8 cellular contexts compared by ENCODE assay signal in the genomic region with DNA sequence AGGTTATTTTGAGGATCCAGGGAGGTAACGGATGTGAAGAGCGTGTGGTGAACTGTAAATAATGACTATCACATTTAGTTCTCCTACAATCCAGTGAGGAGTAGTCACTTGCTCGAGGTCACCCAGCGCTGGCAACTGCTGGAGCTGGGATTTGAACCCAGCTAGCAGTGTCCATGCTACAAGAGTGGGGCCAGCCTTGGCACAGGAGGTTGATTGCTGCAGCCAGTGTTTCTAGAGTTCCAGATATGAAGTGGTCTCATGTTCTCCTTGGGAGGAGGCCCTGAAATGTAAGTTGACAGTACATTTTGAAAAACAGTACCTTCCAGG. TPM values are rescaled to one million over a fixed set of nuclear protein-coding genes. Genes with fewer than 3 reads are reported as not detected.
DNase-seq lines count a peak whose midpoint lies in the region; ATAC-seq and TF ChIP-seq lines count a peak whose summit lies in the region.

No MANE protein-coding gene starts in this region.

- TF ChIP-seq CTCF in 22Rv1 (IDR thresholded peaks at IDR 0.05) (no peak; the same call in 1 of the 2 replicates), PC-3 (conservative IDR thresholded peaks at IDR 0.05; ENCODE audit: low read depth, low read length) (peak; percentile 29; the same call in 1 of the 2 replicates), dorsolateral prefrontal cortex (IDR thresholded peaks at IDR 0.05 in 54 of 56, conservative IDR thresholded peaks at IDR 0.05 in 2 of 56; ENCODE audit: low read depth in 1 of 56, partially characterized antibody in 56 of 56) (no peak)

- TF ChIP-seq POLR2A in GM18505 (IDR thresholded peaks at IDR 0.05; ENCODE audit: borderline replicate concordance, extremely low read depth, insufficient read depth, insufficient read length): no peak

- H3K9me2 ChIP-seq in PC-3 (replicated peaks; ENCODE audit: low read length): no peaks in the 10 kb centered on the region

- H2AFZ ChIP-seq in PC-3 (ENCODE audit: low read length): peak overlapping the region; percentile 89; the same call in 1 of the 2 replicates

- in situ Hi-C loops in G401 (cut with HindIII; ENCODE audit: low sequenced_read_pairs): no loop called here

- DNase-seq in G401 (ENCODE audit: low spot score) (peak; percentile 54), PC-3 (peak; percentile 62), dorsolateral prefrontal cortex (peak in 1 of 10 donors; percentile 45), NCI-H187 (lab: John Stamatoyannopoulos, UW) (no peak), NCI-H1048 (lab: John Stamatoyannopoulos, UW) (no peak)

- peak; percentile 21 for ATAC-seq in PC-3
- no peak for ATAC-seq in GM18505 (IDR thresholded peaks at IDR 0.05; ENCODE audit: unreplicated experiment)

- no peaks in the 10 kb centered on the region for H4K20me1 ChIP-seq in PC-3 (ENCODE audit: low read length)

- peaks cover 7% of the 10 kb centered on the region for H3F3A ChIP-seq in PC-3 (ENCODE audit: low read length, unreplicated experiment)

- 0 to 6% methylated on average over 2 of the region's 4 CpGs for WGBS in mesodermal cell (ENCODE audit: insufficient coverage in 2 of 2), 2 experiments

- intact Hi-C loops in PC-3 (cut with micrococcal nuclease): loop anchor here (2.0 to 10.0 kb wide), 3 partner anchors 38 to 136 kb away; a partner anchor contains a TSS
- intact Hi-C loops in dorsolateral prefrontal cortex (cut with DNase I): loop anchor here (1.0 to 5.0 kb wide), 2 partner anchors 73 to 153 kb away; a partner anchor contains a TSS

- H3K36me3 ChIP-seq in PC-3 (ENCODE audit: low read depth, low read length): peaks cover 20% of the 10 kb centered on the region
- peaks cover 23% of the 10 kb centered on the region for H3K36me3 ChIP-seq in mesodermal cell (ENCODE audit: control insufficient read depth, insufficient read depth, low read length)

- peak overlapping the region; percentile 97 for H3K9ac ChIP-seq in PC-3 (ENCODE audit: low read length)

- H3K9me3 ChIP-seq in PC-3 (ENCODE audit: low read length) (no peaks in the 10 kb centered on the region), mesodermal cell (ENCODE audit: control insufficient read depth, low read length) (no peaks in the 10 kb centered on the region)

- peak overlapping the region; percentile 98 for H3K4me2 ChIP-seq in PC-3 (ENCODE audit: low read length)

- CTCF ChIA-PET in PC-3 (lab: Charles Lee): interaction anchor here (1.1 kb wide), 1 partner anchor 68 kb away, joined by 3 read pairs; no protein-coding TSS in a partner anchor

- H3K4me3 ChIP-seq in PC-3 (ENCODE audit: low read length) (peak overlapping the region; percentile 96), dorsolateral prefrontal cortex (peak overlapping the region; percentile 61 to 99 (median 93)), mesodermal cell (ENCODE audit: extremely low read depth, insufficient read depth, low read length, poor library complexity, severe bottlenecking) (peak overlapping the region; percentile 70)

- POLR2A ChIA-PET in PC-3 (lab: Charles Lee; ENCODE audit: unreplicated experiment): interaction anchor here (0.6 kb wide), 1 partner anchor 244 kb away, joined by 3 read pairs; no protein-coding TSS in a partner anchor

- H3K27me3 ChIP-seq in PC-3 (ENCODE audit: low read length) (no peaks in the 10 kb centered on the region), dorsolateral prefrontal cortex (no peaks in the 10 kb centered on the region)

- BruUV-seq in PC-3 (replicated peaks; lab: Mats Ljungman, UMichigan): TSS peak; percentile 55

- H3K27ac ChIP-seq in 22Rv1 (peak overlapping the region; percentile 89), PC-3 (ENCODE audit: low read length) (peak overlapping the region; percentile 98), dorsolateral prefrontal cortex (peak overlapping the region in 57 of 59 donors; percentile 80 to 100 (median 98)), mesodermal cell (ENCODE audit: low read depth, low read length, severe bottlenecking) (peak overlapping the region; percentile 100)

- H3K79me2 ChIP-seq in PC-3 (ENCODE audit: low read length): peaks cover 29% of the 10 kb centered on the region

- H3K4me1 ChIP-seq in PC-3 (ENCODE audit: insufficient read depth, low read length) (peaks cover 32% of the 10 kb centered on the region), mesodermal cell (ENCODE audit: control insufficient read depth, insufficient read depth, low read length, poor library complexity, severe bottlenecking) (peaks cover 18% of the 10 kb centered on the region)

RNA-seq across cellular contexts. Expression of a gene that starts 0.8 kb away (rescaled TPM):
- total RNA-seq in G401 (2014; rRNA removed; shearing (Covaris generic)): 7.6 and 19.3 TPM in 2 replicates
- 34.9 and 37.0 TPM in 2 replicates for total RNA-seq in PC-3 (2014; rRNA removed)
- total RNA-seq in dorsolateral prefrontal cortex: 10 to 100 TPM; 11.4 to 26.1 (median 18.2) TPM
- polyA plus RNA-seq in mesodermal cell (2013, experiment 1 of 2): 11.9 TPM
- 12.6 TPM for polyA plus RNA-seq in mesodermal cell (2013, experiment 2 of 2)

RNA-seq across cellular contexts. Expression of a gene that starts 1.0 kb away (rescaled TPM):
- total RNA-seq in G401 (2014; rRNA removed; shearing (Covaris generic)): 4,372 and 15,582 TPM in 2 replicates
- total RNA-seq in PC-3 (2014; rRNA removed) (23,421 and 36,790 TPM in 2 replicates), dorsolateral prefrontal cortex (1,000 to 10,000 TPM in 119 of 120 experiments, 100 to 1,000 TPM in 1; 532 to 8,708 (median 3,979) TPM)
- 5,760 TPM for polyA plus RNA-seq in mesodermal cell (2013, experiment 1 of 2)
- polyA plus RNA-seq in mesodermal cell (2013, experiment 2 of 2): 7,322 TPM

RNA-seq across cellular contexts. Expression of a gene that starts 6.1 kb away (rescaled TPM):
- 12.3 and 12.4 TPM in 2 replicates for total RNA-seq in G401 (2014; rRNA removed; shearing (Covaris generic))
- total RNA-seq in PC-3 (2014; rRNA removed): 2.6 and 4.1 TPM in 2 replicates
- total RNA-seq in dorsolateral prefrontal cortex: 1 to 10 TPM in 16 of 120 experiments, under 1 TPM in 69, not detected in 35; 0.11 to 2.3 (median 0.57) TPM
- polyA plus RNA-seq in mesodermal cell (2013, experiment 1 of 2): 11.3 TPM
- 11.7 TPM for polyA plus RNA-seq in mesodermal cell (2013, experiment 2 of 2)

RNA-seq across cellular contexts. Expression of a gene that starts 8.1 kb away (rescaled TPM):
- not detected in 2 replicates for total RNA-seq in G401 (2014; rRNA removed; shearing (Covaris generic))
- total RNA-seq in PC-3 (2014; rRNA removed): not detected in 2 replicates
- total RNA-seq in dorsolateral prefrontal cortex: under 1 TPM in 5 of 120 experiments, not detected in 115; 0.38 to 0.64 (median 0.43) TPM
- polyA plus RNA-seq in mesodermal cell (2013, experiment 1 of 2): not detected
- not detected for polyA plus RNA-seq in mesodermal cell (2013, experiment 2 of 2)

RNA-seq across cellular contexts. Expression of a gene that starts 14.9 kb away (rescaled TPM):
- total RNA-seq in G401 (2014; rRNA removed; shearing (Covaris generic)): 0.86 TPM in 1 of 2 replicates, not detected in the other
- total RNA-seq in PC-3 (2014; rRNA removed) (7.7 and 11.2 TPM in 2 replicates), dorsolateral prefrontal cortex (1 to 10 TPM in 19 of 120 experiments, under 1 TPM in 31, not detected in 70; 0.34 to 6.1 (median 0.82) TPM)
- 0.66 TPM for polyA plus RNA-seq in mesodermal cell (2013, experiment 1 of 2)
- 1.1 TPM for polyA plus RNA-seq in mesodermal cell (2013, experiment 2 of 2)

Comparison
In these comparisons a context has a peak if more than half of its experiments do, and no peak if none do; other contexts are left out.
1. DNase-seq: peak in G401 (single experiment) and PC-3 (single experiment); none in NCI-H187 (0 of 2) and NCI-H1048 (single experiment).
2. Peak in every context shown above with its lines, with median percentiles within 50 percentile points of each other: H3K27ac ChIP-seq and H3K4me3 ChIP-seq.